Comparison of ENCODE assay signal across 17 cellular contexts in the genomic region with DNA sequence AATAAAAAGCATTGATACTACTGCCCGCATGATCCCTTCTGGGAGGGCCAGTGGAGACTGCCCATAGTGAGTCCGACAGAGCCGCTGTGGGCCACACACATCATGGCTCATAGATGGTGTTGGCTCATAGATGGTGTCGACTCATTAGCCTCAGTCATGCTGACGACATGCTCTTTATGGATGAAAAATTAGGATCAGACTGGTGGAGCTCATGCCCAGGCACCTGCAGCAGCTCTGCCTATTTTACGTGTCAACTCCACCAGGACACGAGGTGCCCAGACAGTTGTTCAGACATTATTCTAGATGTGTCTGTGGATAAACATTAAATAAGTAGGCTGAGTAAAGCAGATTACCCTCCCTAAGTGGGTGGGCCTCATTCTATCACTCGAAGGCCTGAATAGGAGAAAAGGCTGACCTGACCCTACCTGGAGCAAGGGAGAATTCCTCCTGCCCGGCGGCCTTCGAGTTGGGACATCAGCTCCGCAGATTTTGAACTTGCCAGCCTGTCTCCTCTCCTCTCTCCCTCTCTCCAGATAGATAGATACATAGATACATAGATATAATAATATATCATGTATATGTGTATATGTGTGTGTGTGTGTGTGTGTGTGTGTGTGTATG. TPM values are rescaled to one million over a fixed set of nuclear protein-coding genes. Genes with fewer than 3 reads are reported as not detected.
DNase-seq lines count a peak whose midpoint lies in the region; ATAC-seq and TF ChIP-seq lines count a peak whose summit lies in the region.
"Had no signal": no experiment of that assay in that cellular context is flagged by ENCODE, and none has a peak within 500 bp of the region (broad histone marks: within the 10 kb centered on the region; RNA-seq: fewer than 3 reads in every experiment).

No MANE protein-coding gene starts in this region.

- no peak overlapping the region for H3K4me3 Mint-ChIP-seq in chondrocyte (ENCODE audit: unreplicated experiment)
- H3K4me3 Mint-ChIP-seq: GM23338 had no signal

- ATAC-seq in left lobe of liver, result no peak
- ATAC-seq in sciatic nerve, result no peak
- no peak for ATAC-seq in GM19023 (IDR thresholded peaks at IDR 0.05; ENCODE audit: unreplicated experiment)

- intact Hi-C loops in sciatic nerve (cut with DNase I), result loop anchor here (2.0 kb wide), 1 partner anchor 42 kb away; no protein-coding TSS in a partner anchor

- H3K9me3 Mint-ChIP-seq in chondrocyte (ENCODE audit: low read depth), result no peaks in the 10 kb centered on the region
- H3K9me3 Mint-ChIP-seq: CD4-positive, alpha-beta memory T cell; GM23338 had no signal

- H3K27ac Mint-ChIP-seq in chondrocyte (ENCODE audit: unreplicated experiment), result no peak overlapping the region
- H3K27ac Mint-ChIP-seq: CD14-positive monocyte; CD4-positive, alpha-beta memory T cell; GM23338 had no signal

- peak; percentile 12 for DNase-seq in activated CD8-positive, alpha-beta memory T cell treated with anti-CD3 and anti-CD28 coated beads, Interleukin-2, amount 50 U/mL, for 48 hours
- no peak for DNase-seq in activated CD8-positive, alpha-beta memory T cell treated with anti-CD3 and anti-CD28 coated beads, Interleukin-2, amount 50 U/mL, for 4 hours
- DNase-seq in chondrocyte (ENCODE audit: low spot score) (peak; percentile 55), left lobe of liver (ENCODE audit: low spot score) (peak; percentile 14), sciatic nerve (ENCODE audit: low spot score) (peak; percentile 37), amygdala (lab: John Stamatoyannopoulos, UW) (no peak), cortex of kidney (lab: John Stamatoyannopoulos, UW) (no peak)
- DNase-seq: 8988T; CD4-positive, alpha-beta memory T cell; DMS79 treated with DMSO at 0.1 percent for 48 hours; GF-D8 had no signal

- H3K27me3 Mint-ChIP-seq in chondrocyte (ENCODE audit: low read depth), result peaks cover 20% of the 10 kb centered on the region

- TF ChIP-seq CTCF in chondrocyte (IDR thresholded peaks at IDR 0.05), result no peak

- H3K4me1 Mint-ChIP-seq in chondrocyte (ENCODE audit: low read depth), result peaks cover 7% of the 10 kb centered on the region

- no peaks in the 10 kb centered on the region for H3K36me3 Mint-ChIP-seq in chondrocyte (ENCODE audit: low read depth)
- H3K36me3 Mint-ChIP-seq: CD14-positive monocyte; CD4-positive, alpha-beta memory T cell had no signal

RNA-seq across cellular contexts. Expression of a gene that starts 13.7 kb away (rescaled TPM):
- not detected in 3 replicates for total RNA-seq in chondrocyte
- total RNA-seq in left lobe of liver, result not detected
- not detected for total RNA-seq in sciatic nerve
- total RNA-seq: A673; CD4-positive, alpha-beta memory T cell; GM23338; H7; IMR-90 had no signal

Comparison
In these comparisons a context has a peak if more than half of its experiments do, and no peak if none do; other contexts are left out.
1. DNase-seq: peak in activated CD8-positive, alpha-beta memory T cell treated with anti-CD3 and anti-CD28 coated beads, Interleukin-2, amount 50 U/mL, for 48 hours (single experiment), chondrocyte (single experiment), left lobe of liver (single experiment) and sciatic nerve (single experiment); none in activated CD8-positive, alpha-beta memory T cell treated with anti-CD3 and anti-CD28 coated beads, Interleukin-2, amount 50 U/mL, for 4 hours (single experiment), amygdala (0 of 56) and cortex of kidney (single experiment).